Comparison of ENCODE assay signal across 2 cellular contexts in genomic region chr5:179186092-179186419, GRCh38.
TF ChIP-seq lines count a peak whose summit lies in the region.

No MANE protein-coding gene starts in this region.

TF ChIP-seq in GM23338, 12 proteins besides CTCF, POLR2A, EP300 and RAD21:
- TF ChIP-seq ZNF462 (CRISPR knock-in tag; IDR thresholded peaks at IDR 0.05), result no peak
- TF ChIP-seq ETS1 (IDR thresholded peaks at IDR 0.05), result no peak
- TF ChIP-seq STAT1 (IDR thresholded peaks at IDR 0.05; ENCODE audit: unreplicated experiment), result no peak
- TF ChIP-seq POLR2AphosphoS5 (IDR thresholded peaks at IDR 0.05; ENCODE audit: low read depth), result no peak
- TF ChIP-seq CREB1 (CRISPR knock-in tag; IDR thresholded peaks at IDR 0.05; ENCODE audit: low read depth), result no peak
- TF ChIP-seq ZNF114 (CRISPR knock-in tag; IDR thresholded peaks at IDR 0.05), result no peak
- no peak for TF ChIP-seq REST (IDR thresholded peaks at IDR 0.05; ENCODE audit: unreplicated experiment)
- no peak for TF ChIP-seq NANOG (IDR thresholded peaks at IDR 0.05; ENCODE audit: borderline replicate concordance)
- no peak for TF ChIP-seq ZNF331 (CRISPR knock-in tag; IDR thresholded peaks at IDR 0.05; ENCODE audit: low read depth)
- TF ChIP-seq JUNB (IDR thresholded peaks at IDR 0.05; ENCODE audit: unreplicated experiment), result no peak
- no peak for TF ChIP-seq EZH2 (IDR thresholded peaks at IDR 0.05; ENCODE audit: low read depth, unreplicated experiment)
- no peak for TF ChIP-seq EZH2phosphoT487 (IDR thresholded peaks at IDR 0.05; ENCODE audit: unreplicated experiment)

TF ChIP-seq in IMR-90, 13 proteins besides CTCF, POLR2A, EP300 and RAD21:
- TF ChIP-seq USF2 (IDR thresholded peaks at IDR 0.05; ENCODE audit: low read depth, low read length), result no peak
- TF ChIP-seq RCOR1 (IDR thresholded peaks at IDR 0.05; ENCODE audit: insufficient replicate concordance, low read length), result no peak
- no peak for TF ChIP-seq MAFK (IDR thresholded peaks at IDR 0.05; ENCODE audit: low read depth, low read length)
- TF ChIP-seq CEBPB (IDR thresholded peaks at IDR 0.05; ENCODE audit: low read depth, low read length), result no peak
- TF ChIP-seq BHLHE40 (IDR thresholded peaks at IDR 0.05; ENCODE audit: low read depth, low read length), result no peak
- TF ChIP-seq FOS (IDR thresholded peaks at IDR 0.05; ENCODE audit: low read depth, low read length), result no peak
- TF ChIP-seq MAZ (IDR thresholded peaks at IDR 0.05; ENCODE audit: borderline replicate concordance, low read depth, low read length), result no peak
- TF ChIP-seq, protein P1, sequence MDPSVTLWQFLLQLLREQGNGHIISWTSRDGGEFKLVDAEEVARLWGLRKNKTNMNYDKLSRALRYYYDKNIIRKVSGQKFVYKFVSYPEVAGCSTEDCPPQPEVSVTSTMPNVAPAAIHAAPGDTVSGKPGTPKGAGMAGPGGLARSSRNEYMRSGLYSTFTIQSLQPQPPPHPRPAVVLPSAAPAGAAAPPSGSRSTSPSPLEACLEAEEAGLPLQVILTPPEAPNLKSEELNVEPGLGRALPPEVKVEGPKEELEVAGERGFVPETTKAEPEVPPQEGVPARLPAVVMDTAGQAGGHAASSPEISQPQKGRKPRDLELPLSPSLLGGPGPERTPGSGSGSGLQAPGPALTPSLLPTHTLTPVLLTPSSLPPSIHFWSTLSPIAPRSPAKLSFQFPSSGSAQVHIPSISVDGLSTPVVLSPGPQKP (IDR thresholded peaks at IDR 0.05; ENCODE audit: borderline replicate concordance, low read depth, low read length), result no peak
- TF ChIP-seq CHD1 (IDR thresholded peaks at IDR 0.05; ENCODE audit: low read depth, low read length), result no peak
- no peak for TF ChIP-seq SMC3 (IDR thresholded peaks at IDR 0.05; ENCODE audit: low read depth, low read length)
- no peak for TF ChIP-seq NFE2L2 (IDR thresholded peaks at IDR 0.05; ENCODE audit: low read depth, low read length)
- TF ChIP-seq MXI1 (IDR thresholded peaks at IDR 0.05; ENCODE audit: borderline replicate concordance, low read depth, low read length), result no peak
- no peak for TF ChIP-seq RFX5 (IDR thresholded peaks at IDR 0.05; ENCODE audit: low read depth, low read length)
TF ChIP-seq in IMR-90: peak in this region for 0.
